In the genomic region with DNA sequence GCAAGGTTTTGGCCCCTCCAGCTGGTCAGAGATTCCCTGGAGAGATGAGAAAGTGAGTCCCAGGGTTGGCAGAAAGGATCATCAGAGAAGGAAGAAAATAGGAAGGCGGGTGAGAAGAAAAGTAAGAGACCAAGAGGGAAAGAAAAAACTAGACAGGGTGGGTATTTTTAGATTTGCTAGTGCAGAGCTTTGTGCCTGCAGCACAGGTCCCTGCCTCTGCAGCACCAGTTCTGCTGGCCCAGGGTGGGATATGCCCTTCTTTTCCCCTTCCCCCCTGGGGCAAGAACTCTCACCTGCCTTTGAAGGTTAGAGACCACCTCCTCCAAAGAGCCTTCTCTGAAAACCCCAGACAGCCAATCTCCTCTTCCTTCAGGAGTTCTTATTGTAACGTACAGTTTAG, we compare ENCODE assay signal across 26 cellular contexts.
"Had no signal": no experiment of that assay in that cellular context is flagged by ENCODE, and none has a peak within 500 bp of the region (broad histone marks: within the 10 kb centered on the region; RNA-seq: fewer than 3 reads in every experiment).

No MANE protein-coding gene starts in this region.

- H3K36me3 Mint-ChIP-seq: activated CD8-positive, alpha-beta memory T cell treated with anti-CD3 and anti-CD28 coated beads, Interleukin-2, amount 10 ng/mL, durations not matched to agents 7 days and 5 days; activated naive CD8-positive, alpha-beta T cell; brain had no signal

- DNase-seq: activated B cell treated with CpG ODN at 0.5 μM for 24 hours; activated CD4-positive, alpha-beta T cell treated with anti-CD3 and anti-CD28 coated beads for 1 hour; activated CD4-positive, alpha-beta T cell treated with anti-CD3 and anti-CD28 coated beads, Interleukin-2, amount 10 ng/mL, durations not matched to agents 24 days and 14 days; activated CD4-positive, alpha-beta T cell treated with anti-CD3 and anti-CD28 coated beads, Interleukin-2, amount 50 U/mL, for 48 hours; activated CD8-positive, alpha-beta memory T cell treated with anti-CD3 and anti-CD28 coated beads, Interleukin-2, amount 10 ng/mL, durations not matched to agents 7 days and 5 days; activated gamma-delta T cell; activated naive CD4-positive, alpha-beta T cell treated with anti-CD3 and anti-CD28 coated beads for 36 hours; activated T-cell treated with anti-CD3 and anti-CD28 coated beads, Interleukin-2, amount 50 U/mL, for 24 hours; amygdala; Kasumi-1; NCI-H1436 treated with DMSO at 0.1 percent for 48 hours; NCI-H187; NCI-H2081; NCI-H510A treated with DMSO at 0.1 percent for 48 hours; NCI-H69; NK-92 treated with Interleukin-12 subunit alpha and Interleukin-12 subunit beta, amount 100 ng/mL, for 24 hours; OCI-M1; RPMI8226; SHP77 had no signal

- H3K27ac Mint-ChIP-seq: activated B cell treated with CpG ODN at 0.5 μM for 24 hours; activated CD4-positive, alpha-beta T cell treated with anti-CD3 and anti-CD28 coated beads, Interleukin-2, amount 10 ng/mL, durations not matched to agents 24 days and 14 days; activated CD8-positive, alpha-beta memory T cell treated with anti-CD3 and anti-CD28 coated beads, Interleukin-2, amount 10 ng/mL, durations not matched to agents 7 days and 5 days; activated naive CD4-positive, alpha-beta T cell treated with anti-CD3 and anti-CD28 coated beads for 36 hours; activated naive CD8-positive, alpha-beta T cell; activated T-cell treated with anti-CD3 and anti-CD28 coated beads, Interleukin-2, amount 50 U/mL, for 24 hours; brain; T-helper 1 cell treated with Interleukin-12 subunit alpha and Interleukin-12 subunit beta and Interleukin-4 antibody, amounts not matched to agents 30 μg/mL and 1 μg/mL, for 36 hours had no signal

- ATAC-seq: activated CD8-positive, alpha-beta memory T cell treated with anti-CD3 and anti-CD28 coated beads, Interleukin-2, amount 10 ng/mL, durations not matched to agents 7 days and 5 days; K562; Panc1; SK-N-SH treated with all-trans-retinoic acid at 6 μM for 48 hours had no signal

- H3K27me3 Mint-ChIP-seq: activated B cell treated with CpG ODN at 0.5 μM for 24 hours; activated CD4-positive, alpha-beta T cell treated with anti-CD3 and anti-CD28 coated beads, Interleukin-2, amount 10 ng/mL, durations not matched to agents 24 days and 14 days; activated CD8-positive, alpha-beta memory T cell treated with anti-CD3 and anti-CD28 coated beads, Interleukin-2, amount 10 ng/mL, durations not matched to agents 7 days and 5 days; activated naive CD8-positive, alpha-beta T cell; activated T-cell treated with anti-CD3 and anti-CD28 coated beads, Interleukin-2, amount 50 U/mL, for 24 hours; brain had no signal

- H3K27me3 ChIP-seq: SJSA1 had no signal

- H3K36me3 ChIP-seq: SJSA1 had no signal

- H3K4me3 ChIP-seq: K562, SJSA1 had no signal

- H3K27ac ChIP-seq: SJSA1 had no signal

- H3K4me1 ChIP-seq: SJSA1 had no signal

- H3K4me3 Mint-ChIP-seq: activated B cell treated with CpG ODN at 0.5 μM for 24 hours; activated CD4-positive, alpha-beta T cell treated with anti-CD3 and anti-CD28 coated beads, Interleukin-2, amount 10 ng/mL, durations not matched to agents 24 days and 14 days; activated CD8-positive, alpha-beta memory T cell treated with anti-CD3 and anti-CD28 coated beads, Interleukin-2, amount 10 ng/mL, durations not matched to agents 7 days and 5 days; activated naive CD4-positive, alpha-beta T cell treated with anti-CD3 and anti-CD28 coated beads for 36 hours; activated naive CD8-positive, alpha-beta T cell; activated T-cell treated with anti-CD3 and anti-CD28 coated beads, Interleukin-2, amount 50 U/mL, for 24 hours; brain; T-helper 1 cell treated with Interleukin-12 subunit alpha and Interleukin-12 subunit beta and Interleukin-4 antibody, amounts not matched to agents 30 μg/mL and 1 μg/mL, for 36 hours had no signal

- H3K9me3 ChIP-seq: SJSA1 had no signal

- H3K9me3 Mint-ChIP-seq: activated B cell treated with CpG ODN at 0.5 μM for 24 hours; activated CD4-positive, alpha-beta T cell treated with anti-CD3 and anti-CD28 coated beads, Interleukin-2, amount 10 ng/mL, durations not matched to agents 24 days and 14 days; activated naive CD4-positive, alpha-beta T cell treated with anti-CD3 and anti-CD28 coated beads for 36 hours; activated T-cell treated with anti-CD3 and anti-CD28 coated beads, Interleukin-2, amount 50 U/mL, for 24 hours; T-helper 1 cell treated with Interleukin-12 subunit alpha and Interleukin-12 subunit beta and Interleukin-4 antibody, amounts not matched to agents 30 μg/mL and 1 μg/mL, for 36 hours had no signal

- H3K4me1 Mint-ChIP-seq: activated B cell treated with CpG ODN at 0.5 μM for 24 hours; activated CD4-positive, alpha-beta T cell treated with anti-CD3 and anti-CD28 coated beads, Interleukin-2, amount 10 ng/mL, durations not matched to agents 24 days and 14 days; activated CD8-positive, alpha-beta memory T cell treated with anti-CD3 and anti-CD28 coated beads, Interleukin-2, amount 10 ng/mL, durations not matched to agents 7 days and 5 days; brain had no signal
